Comparison of ENCODE assay signal across 18 cellular contexts in genomic region chr10:44325878-44326277, GRCh38. TPM values are rescaled to one million over a fixed set of nuclear protein-coding genes. Genes with fewer than 3 reads are reported as not detected.
"Had no signal": no experiment of that assay in that cellular context is flagged by ENCODE, and none has a peak within 500 bp of the region (broad histone marks: within the 10 kb centered on the region; RNA-seq: fewer than 3 reads in every experiment).

No MANE protein-coding gene starts in this region.

- ATAC-seq: left cardiac atrium; stimulated activated naive B cell treated with anti-CD40 and anti-IgM and Interleukin-4, amounts not matched to agents 10 μg/mL and 1 μg/mL and 100 μg/mL, for 72 hours; stimulated activated naive CD8-positive, alpha-beta T cell treated with anti-CD3 and anti-CD28 coated beads, Interleukin-15, amount 100 ng/mL, for 72 hours had no signal

- H3K4me3 Mint-ChIP-seq: endodermal cell; naive B cell; nephron progenitor cell; stimulated activated naive B cell treated with anti-CD40 and anti-IgM and Interleukin-4, amounts not matched to agents 10 μg/mL and 1 μg/mL and 100 μg/mL, for 72 hours; stimulated activated naive CD8-positive, alpha-beta T cell treated with anti-CD3 and anti-CD28 coated beads, Interleukin-15, amount 100 ng/mL, for 72 hours had no signal

- H3K27ac Mint-ChIP-seq: endodermal cell; naive B cell; nephron progenitor cell; stimulated activated naive B cell treated with anti-CD40 and anti-IgM and Interleukin-4, amounts not matched to agents 10 μg/mL and 1 μg/mL and 100 μg/mL, for 72 hours; stimulated activated naive CD8-positive, alpha-beta T cell treated with anti-CD3 and anti-CD28 coated beads, Interleukin-15, amount 100 ng/mL, for 72 hours had no signal

- H3K27me3 ChIP-seq: foreskin keratinocyte, right lobe of liver, testis, transverse colon had no signal

- H3K4me1 ChIP-seq: foreskin keratinocyte, right lobe of liver, testis had no signal

- H3K36me3 Mint-ChIP-seq: naive B cell; stimulated activated naive B cell treated with anti-CD40 and anti-IgM and Interleukin-4, amounts not matched to agents 10 μg/mL and 1 μg/mL and 100 μg/mL, for 72 hours had no signal

- DNase-seq: effector CD4-positive, alpha-beta T cell; endodermal cell; erythroblast; foreskin keratinocyte; kidney; left cardiac atrium; left ventricle myocardium superior; mesendoderm; naive B cell; nephron progenitor cell; right lobe of liver; stimulated activated CD4-positive, alpha-beta T cell treated with anti-CD3 and anti-CD28 coated beads, Interleukin-4, amount 100 ng/mL, for 24 hours; stimulated activated naive B cell treated with anti-CD40 and anti-IgM and Interleukin-4, amounts not matched to agents 10 μg/mL and 1 μg/mL and 100 μg/mL, for 72 hours; stimulated activated naive CD8-positive, alpha-beta T cell treated with anti-CD3 and anti-CD28 coated beads, Interleukin-15, amount 100 ng/mL, for 72 hours; testis had no signal

- H3K4me3 ChIP-seq: coronary artery, lung, right lobe of liver, testis, transverse colon had no signal

- H3K36me3 ChIP-seq: right lobe of liver, transverse colon had no signal

- H3K9me3 Mint-ChIP-seq: endodermal cell, nephron progenitor cell had no signal

- H3K27me3 Mint-ChIP-seq: stimulated activated naive CD8-positive, alpha-beta T cell treated with anti-CD3 and anti-CD28 coated beads, Interleukin-15, amount 100 ng/mL, for 72 hours had no signal

- H3K27ac ChIP-seq: coronary artery, foreskin keratinocyte, right lobe of liver, testis had no signal

- H3K9me3 ChIP-seq: right lobe of liver, testis, transverse colon had no signal

- H3K4me1 Mint-ChIP-seq: naive B cell; stimulated activated naive CD8-positive, alpha-beta T cell treated with anti-CD3 and anti-CD28 coated beads, Interleukin-15, amount 100 ng/mL, for 72 hours had no signal

RNA-seq across cellular contexts. Expression of gene CXCL12, which starts 59.0 kb away (rescaled TPM):
- total RNA-seq: foreskin keratinocyte had no signal
- polyA plus RNA-seq: foreskin keratinocyte had no signal
